ENCODE assay signal across 1 cellular context in genomic region chr15:92936138-92936537, GRCh38.
TF ChIP-seq lines count a peak whose summit lies in the region.

No MANE protein-coding gene starts in this region.

TF ChIP-seq in GM23338, 12 proteins besides CTCF, POLR2A, EP300 and RAD21 (continued from another document):
- TF ChIP-seq ETS1 (IDR thresholded peaks at IDR 0.05), result no peak
- TF ChIP-seq JUNB (IDR thresholded peaks at IDR 0.05; ENCODE audit: unreplicated experiment), result no peak
- TF ChIP-seq, protein P1, sequence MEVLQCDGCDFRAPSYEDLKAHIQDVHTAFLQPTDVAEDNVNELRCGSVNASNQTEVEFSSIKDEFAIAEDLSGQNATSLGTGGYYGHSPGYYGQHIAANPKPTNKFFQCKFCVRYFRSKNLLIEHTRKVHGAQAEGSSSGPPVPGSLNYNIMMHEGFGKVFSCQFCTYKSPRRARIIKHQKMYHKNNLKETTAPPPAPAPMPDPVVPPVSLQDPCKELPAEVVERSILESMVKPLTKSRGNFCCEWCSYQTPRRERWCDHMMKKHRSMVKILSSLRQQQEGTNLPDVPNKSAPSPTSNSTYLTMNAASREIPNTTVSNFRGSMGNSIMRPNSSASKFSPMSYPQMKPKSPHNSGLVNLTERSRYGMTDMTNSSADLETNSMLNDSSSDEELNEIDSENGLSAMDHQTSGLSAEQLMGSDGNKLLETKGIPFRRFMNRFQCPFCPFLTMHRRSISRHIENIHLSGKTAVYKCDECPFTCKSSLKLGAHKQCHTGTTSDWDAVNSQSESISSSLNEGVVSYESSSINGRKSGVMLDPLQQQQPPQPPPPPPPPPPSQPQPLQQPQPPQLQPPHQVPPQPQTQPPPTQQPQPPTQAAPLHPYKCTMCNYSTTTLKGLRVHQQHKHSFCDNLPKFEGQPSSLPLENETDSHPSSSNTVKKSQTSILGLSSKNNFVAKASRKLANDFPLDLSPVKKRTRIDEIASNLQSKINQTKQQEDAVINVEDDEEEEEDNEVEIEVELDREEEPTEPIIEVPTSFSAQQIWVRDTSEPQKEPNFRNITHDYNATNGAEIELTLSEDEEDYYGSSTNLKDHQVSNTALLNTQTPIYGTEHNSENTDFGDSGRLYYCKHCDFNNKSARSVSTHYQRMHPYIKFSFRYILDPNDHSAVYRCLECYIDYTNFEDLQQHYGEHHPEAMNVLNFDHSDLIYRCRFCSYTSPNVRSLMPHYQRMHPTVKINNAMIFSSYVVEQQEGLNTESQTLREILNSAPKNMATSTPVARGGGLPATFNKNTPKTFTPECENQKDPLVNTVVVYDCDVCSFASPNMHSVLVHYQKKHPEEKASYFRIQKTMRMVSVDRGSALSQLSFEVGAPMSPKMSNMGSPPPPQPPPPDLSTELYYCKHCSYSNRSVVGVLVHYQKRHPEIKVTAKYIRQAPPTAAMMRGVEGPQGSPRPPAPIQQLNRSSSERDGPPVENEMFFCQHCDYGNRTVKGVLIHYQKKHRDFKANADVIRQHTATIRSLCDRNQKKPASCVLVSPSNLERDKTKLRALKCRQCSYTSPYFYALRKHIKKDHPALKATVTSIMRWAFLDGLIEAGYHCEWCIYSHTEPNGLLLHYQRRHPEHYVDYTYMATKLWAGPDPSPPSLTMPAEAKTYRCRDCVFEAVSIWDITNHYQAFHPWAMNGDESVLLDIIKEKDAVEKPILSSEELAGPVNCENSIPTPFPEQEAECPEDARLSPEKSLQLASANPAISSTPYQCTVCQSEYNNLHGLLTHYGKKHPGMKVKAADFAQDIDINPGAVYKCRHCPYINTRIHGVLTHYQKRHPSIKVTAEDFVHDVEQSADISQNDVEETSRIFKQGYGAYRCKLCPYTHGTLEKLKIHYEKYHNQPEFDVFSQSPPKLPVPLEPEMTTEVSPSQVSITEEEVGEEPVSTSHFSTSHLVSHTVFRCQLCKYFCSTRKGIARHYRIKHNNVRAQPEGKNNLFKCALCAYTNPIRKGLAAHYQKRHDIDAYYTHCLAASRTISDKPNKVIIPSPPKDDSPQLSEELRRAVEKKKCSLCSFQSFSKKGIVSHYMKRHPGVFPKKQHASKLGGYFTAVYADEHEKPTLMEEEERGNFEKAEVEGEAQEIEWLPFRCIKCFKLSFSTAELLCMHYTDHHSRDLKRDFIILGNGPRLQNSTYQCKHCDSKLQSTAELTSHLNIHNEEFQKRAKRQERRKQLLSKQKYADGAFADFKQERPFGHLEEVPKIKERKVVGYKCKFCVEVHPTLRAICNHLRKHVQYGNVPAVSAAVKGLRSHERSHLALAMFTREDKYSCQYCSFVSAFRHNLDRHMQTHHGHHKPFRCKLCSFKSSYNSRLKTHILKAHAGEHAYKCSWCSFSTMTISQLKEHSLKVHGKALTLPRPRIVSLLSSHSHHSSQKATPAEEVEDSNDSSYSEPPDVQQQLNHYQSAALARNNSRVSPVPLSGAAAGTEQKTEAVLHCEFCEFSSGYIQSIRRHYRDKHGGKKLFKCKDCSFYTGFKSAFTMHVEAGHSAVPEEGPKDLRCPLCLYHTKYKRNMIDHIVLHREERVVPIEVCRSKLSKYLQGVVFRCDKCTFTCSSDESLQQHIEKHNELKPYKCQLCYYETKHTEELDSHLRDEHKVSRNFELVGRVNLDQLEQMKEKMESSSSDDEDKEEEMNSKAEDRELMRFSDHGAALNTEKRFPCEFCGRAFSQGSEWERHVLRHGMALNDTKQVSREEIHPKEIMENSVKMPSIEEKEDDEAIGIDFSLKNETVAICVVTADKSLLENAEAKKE (CRISPR knock-in tag; IDR thresholded peaks at IDR 0.05), result no peak
- TF ChIP-seq ZNF114 (CRISPR knock-in tag; IDR thresholded peaks at IDR 0.05), result no peak
- no peak for TF ChIP-seq EZH2phosphoT487 (IDR thresholded peaks at IDR 0.05; ENCODE audit: unreplicated experiment)
- TF ChIP-seq CREB1 (CRISPR knock-in tag; IDR thresholded peaks at IDR 0.05; ENCODE audit: low read depth), result no peak
- TF ChIP-seq NANOG (IDR thresholded peaks at IDR 0.05; ENCODE audit: borderline replicate concordance), result no peak
- no peak for TF ChIP-seq EZH2 (IDR thresholded peaks at IDR 0.05; ENCODE audit: low read depth, unreplicated experiment)
- TF ChIP-seq STAT1 (IDR thresholded peaks at IDR 0.05; ENCODE audit: unreplicated experiment), result no peak
- TF ChIP-seq ZNF331 (CRISPR knock-in tag; IDR thresholded peaks at IDR 0.05; ENCODE audit: low read depth), result no peak
- no peak for TF ChIP-seq POLR2AphosphoS5 (IDR thresholded peaks at IDR 0.05; ENCODE audit: low read depth)
